Comparison of ENCODE assay signal across 25 cellular contexts in genomic region chr22:22403306-22403705, GRCh38.
"Had no signal": no experiment of that assay in that cellular context is flagged by ENCODE, and none has a peak within 500 bp of the region (broad histone marks: within the 10 kb centered on the region; RNA-seq: fewer than 3 reads in every experiment).

No MANE protein-coding gene starts in this region.

- ATAC-seq: left colon, pancreas, sciatic nerve had no signal

- H3K4me3 Mint-ChIP-seq: mesothelial cell of epicardium; natural killer cell treated with Interleukin-12 subunit alpha and Interleukin-12 subunit beta and Interleukin-15 and Interleukin-18, amount 100 ng/mL, for 72 hours; stimulated activated effector memory CD8-positive, alpha-beta T cell treated with anti-CD3 and anti-CD28 coated beads, Interleukin-12 subunit alpha, Interleukin-12 subunit beta, amount 100 ng/mL, for 72 hours; stimulated activated naive CD8-positive, alpha-beta T cell treated with anti-CD3 and anti-CD28 coated beads, Interleukin-15, Interleukin-2, amounts not matched to agents 100 ng/mL and 50 ng/mL, for 24 hours; type B pancreatic cell had no signal

- H3K36me3 Mint-ChIP-seq: mesothelial cell of epicardium; naive B cell; natural killer cell treated with Interleukin-12 subunit alpha and Interleukin-12 subunit beta and Interleukin-15 and Interleukin-18, amount 100 ng/mL, for 72 hours; stimulated activated effector memory CD8-positive, alpha-beta T cell treated with anti-CD3 and anti-CD28 coated beads, Interleukin-12 subunit alpha, Interleukin-12 subunit beta, amount 100 ng/mL, for 72 hours; type B pancreatic cell had no signal

- H3K36me3 ChIP-seq: left ventricle myocardium inferior, pancreas, prostate gland, spleen, tibial nerve, uterus had no signal

- H3K9me3 Mint-ChIP-seq: mesothelial cell of epicardium; naive B cell; natural killer cell treated with Interleukin-12 subunit alpha and Interleukin-12 subunit beta and Interleukin-15 and Interleukin-18, amount 100 ng/mL, for 72 hours; stimulated activated effector memory CD8-positive, alpha-beta T cell treated with anti-CD3 and anti-CD28 coated beads, Interleukin-12 subunit alpha, Interleukin-12 subunit beta, amount 100 ng/mL, for 72 hours; stimulated activated naive CD8-positive, alpha-beta T cell treated with anti-CD3 and anti-CD28 coated beads, Interleukin-15, Interleukin-2, amounts not matched to agents 100 ng/mL and 50 ng/mL, for 24 hours; type B pancreatic cell had no signal

- H3K27ac Mint-ChIP-seq: mesothelial cell of epicardium; natural killer cell treated with Interleukin-12 subunit alpha and Interleukin-12 subunit beta and Interleukin-15 and Interleukin-18, amount 100 ng/mL, for 72 hours; stimulated activated effector memory CD8-positive, alpha-beta T cell treated with anti-CD3 and anti-CD28 coated beads, Interleukin-12 subunit alpha, Interleukin-12 subunit beta, amount 100 ng/mL, for 72 hours; stimulated activated naive CD8-positive, alpha-beta T cell treated with anti-CD3 and anti-CD28 coated beads, Interleukin-15, Interleukin-2, amounts not matched to agents 100 ng/mL and 50 ng/mL, for 24 hours; type B pancreatic cell had no signal

- FAIRE-seq: kidney, pancreas had no signal

- H3K4me3 ChIP-seq: left ventricle myocardium inferior, lung, pancreas, prostate gland, skin epidermis, spleen, tibial nerve, uterus had no signal

- H3K4me1 Mint-ChIP-seq: mesothelial cell of epicardium; stimulated activated effector memory CD8-positive, alpha-beta T cell treated with anti-CD3 and anti-CD28 coated beads, Interleukin-12 subunit alpha, Interleukin-12 subunit beta, amount 100 ng/mL, for 72 hours had no signal

- H3K4me1 ChIP-seq: left ventricle myocardium inferior, pancreas, prostate gland, tibial nerve, uterus had no signal

- H3K27me3 Mint-ChIP-seq: naive B cell had no signal

- H3K27ac ChIP-seq: left ventricle myocardium inferior, pancreas, prostate gland, skin epidermis, spleen, tibial nerve, uterus had no signal

- H3K9me3 ChIP-seq: left ventricle myocardium inferior, pancreas, prostate gland, spleen, tibial nerve, uterus had no signal

- H3K27me3 ChIP-seq: pancreas, tibial nerve, uterus had no signal

- DNase-seq: hippocampal formation; kidney; left colon; left ventricle myocardium inferior; mesendoderm; naive B cell; nucleus accumbens; pancreas; posterior cingulate gyrus; retina; right cardiac atrium; spleen; stimulated activated CD4-positive, alpha-beta T cell treated with anti-CD3 and anti-CD28 coated beads, Interleukin-4, amount 100 ng/mL, for 24 hours; stimulated activated naive CD4-positive, alpha-beta T cell; uterus had no signal
